Comparison of ENCODE assay signal across 12 cellular contexts in genomic region chr3:84724877-84725276, GRCh38.
DNase-seq lines count a peak whose midpoint lies in the region; ATAC-seq, FAIRE-seq and TF ChIP-seq lines count a peak whose summit lies in the region.
"Had no signal": no experiment of that assay in that cellular context is flagged by ENCODE, and none has a peak within 500 bp of the region (broad histone marks: within the 10 kb centered on the region; RNA-seq: fewer than 3 reads in every experiment).

No MANE protein-coding gene starts in this region.

- peaks cover 2% of the 10 kb centered on the region for H3K4me1 Mint-ChIP-seq in astrocyte (ENCODE audit: low read depth, unreplicated experiment)
- H3K4me1 Mint-ChIP-seq: mesothelial cell of epicardium had no signal

- H3K9me3 Mint-ChIP-seq in astrocyte (ENCODE audit: unreplicated experiment), result no peaks in the 10 kb centered on the region

- ATAC-seq in GM21423 (IDR thresholded peaks at IDR 0.05; ENCODE audit: unreplicated experiment) (peak; percentile 64), psoas muscle (peak; percentile 86 to 97 (median 88)), HG03280 (IDR thresholded peaks at IDR 0.05; ENCODE audit: unreplicated experiment) (no peak), HG03135 (IDR thresholded peaks at IDR 0.05; ENCODE audit: unreplicated experiment) (no peak), Right ventricle myocardium inferior (no peak)

- intact Hi-C loops in psoas muscle (cut with DNase I), result no loop called here
- intact Hi-C loops in Right ventricle myocardium inferior (cut with DNase I), result no loop called here

- H3K9me3 ChIP-seq in astrocyte (ENCODE audit: insufficient read depth, low read depth, low read length) (no peaks in the 10 kb centered on the region), psoas muscle (no peaks in the 10 kb centered on the region)

- FAIRE-seq in HTR-8/SVneo (lab: Jason Lieb, UNC) (no peak), astrocyte (lab: Jason Lieb, UNC) (peak; percentile 23)

- 18 to 34% (median 26%) methylated on average over 4 of the region's 4 CpGs for WGBS in psoas muscle, 3 donors

- H3K27me3 ChIP-seq in astrocyte (ENCODE audit: insufficient read depth, low read length) (no peaks in the 10 kb centered on the region), psoas muscle (ENCODE audit: insufficient read depth in 3 of 3, low read length in 2 of 3) (no peaks in the 10 kb centered on the region)

- no peak for TF ChIP-seq CTCF in astrocyte (IDR thresholded peaks at IDR 0.05; ENCODE audit: insufficient read depth, low read depth, low read length)
- TF ChIP-seq CTCF in psoas muscle (IDR thresholded peaks at IDR 0.05), result no peak

- H3K36me3 Mint-ChIP-seq in astrocyte (ENCODE audit: low read depth, unreplicated experiment), result no peaks in the 10 kb centered on the region
- H3K36me3 Mint-ChIP-seq: mesothelial cell of epicardium had no signal

- H3K27ac ChIP-seq in astrocyte (ENCODE audit: low read depth, low read length) (peak overlapping the region; percentile 31), psoas muscle (no peak overlapping the region)

- H3K36me3 ChIP-seq in astrocyte (ENCODE audit: insufficient read depth, low read length) (no peaks in the 10 kb centered on the region), psoas muscle (ENCODE audit: insufficient read depth in 1 of 2, low read depth in 1 of 2) (no peaks in the 10 kb centered on the region)

- H3K4me3 Mint-ChIP-seq in astrocyte (ENCODE audit: unreplicated experiment), result no peak overlapping the region
- H3K4me3 Mint-ChIP-seq: mesothelial cell of epicardium; T-helper 1 cell treated with Interleukin-12 subunit alpha and Interleukin-12 subunit beta and Interleukin-4 antibody, amounts not matched to agents 30 μg/mL and 1 μg/mL, for 36 hours had no signal

- no peak overlapping the region for H3K4me2 ChIP-seq in astrocyte (ENCODE audit: low read length)

- no peaks in the 10 kb centered on the region for H4K20me1 ChIP-seq in astrocyte (ENCODE audit: insufficient read depth, low read length)

- H3K4me1 ChIP-seq in astrocyte (ENCODE audit: insufficient read depth, low read length) (no peaks in the 10 kb centered on the region), psoas muscle (no peaks in the 10 kb centered on the region)

- H3K4me3 ChIP-seq in astrocyte (ENCODE audit: insufficient read depth, low read depth, low read length), result no peak overlapping the region
- no peak overlapping the region for H3K4me3 ChIP-seq in psoas muscle

- DNase-seq in HTR-8/SVneo (ENCODE audit: insufficient read length, low spot score), result peak; percentile 35
- DNase-seq in astrocyte (ENCODE audit: low read depth), result peak; percentile 86
- no peak for DNase-seq in psoas muscle
- DNase-seq in NCI-H187 (lab: John Stamatoyannopoulos, UW), result no peak
- DNase-seq in Right ventricle myocardium inferior (ENCODE audit: missing footprints), result no peak
- DNase-seq: activated gamma-delta T cell; stimulated activated CD4-positive, alpha-beta T cell treated with anti-CD3 and anti-CD28 coated beads, Interleukin-4, amount 100 ng/mL, for 1 hour had no signal

- no peaks in the 10 kb centered on the region for H3K27me3 Mint-ChIP-seq in astrocyte (ENCODE audit: low read depth, unreplicated experiment)

- no peak overlapping the region for H2AFZ ChIP-seq in astrocyte (ENCODE audit: low read depth, low read length)

- peak overlapping the region; percentile 94 for H3K27ac Mint-ChIP-seq in astrocyte (ENCODE audit: unreplicated experiment)
- H3K27ac Mint-ChIP-seq: mesothelial cell of epicardium; T-helper 1 cell treated with Interleukin-12 subunit alpha and Interleukin-12 subunit beta and Interleukin-4 antibody, amounts not matched to agents 30 μg/mL and 1 μg/mL, for 36 hours had no signal

- H3K79me2 ChIP-seq in astrocyte (ENCODE audit: insufficient read depth, low read length), result no peaks in the 10 kb centered on the region

- no peak overlapping the region for H3K9ac ChIP-seq in astrocyte (ENCODE audit: low read length)

Comparison
In these comparisons a context has a peak if more than half of its experiments do, and no peak if none do; other contexts are left out.
1. ATAC-seq: peak in GM21423 (single experiment) and psoas muscle (4 of 4); none in HG03280 (single experiment), HG03135 (single experiment) and Right ventricle myocardium inferior (single experiment).
2. DNase-seq: peak in HTR-8/SVneo (single experiment) and astrocyte (single experiment); none in psoas muscle (0 of 2), NCI-H187 (0 of 2) and Right ventricle myocardium inferior (single experiment).